ENCODE assay signal across 1 cellular context in genomic region chr11:9565822-9566560, GRCh38.
TF ChIP-seq lines count a peak whose summit lies in the region.

No MANE protein-coding gene starts in this region.

TF ChIP-seq in HepG2, 621 proteins besides CTCF, POLR2A, EP300 and RAD21 (continued from another document and continues in another):
- peak; percentile 73; the same call in 1 of the 2 replicates for TF ChIP-seq HOMEZ (CRISPR knock-in tag; IDR thresholded peaks at IDR 0.05; ENCODE audit: low read depth)
- TF ChIP-seq IRF2 (CRISPR knock-in tag; IDR thresholded peaks at IDR 0.05), result peak; percentile 74; the same call in 1 of the 2 replicates
- peak; percentile 97 for TF ChIP-seq ATF7 (IDR thresholded peaks at IDR 0.05)
- peak; percentile 84; the same call in 1 of the 2 replicates for TF ChIP-seq ATF7 (CRISPR knock-in tag; IDR thresholded peaks at IDR 0.05)
- TF ChIP-seq ZNF354B (CRISPR knock-in tag; IDR thresholded peaks at IDR 0.05), result no peak
- no peak for TF ChIP-seq JDP2 (CRISPR knock-in tag; IDR thresholded peaks at IDR 0.05; ENCODE audit: borderline replicate concordance)
- TF ChIP-seq ZNF292 (CRISPR knock-in tag; IDR thresholded peaks at IDR 0.05; ENCODE audit: borderline replicate concordance, low read depth), result peak; percentile 36; the same call in 1 of the 2 replicates
- TF ChIP-seq, protein P1, sequence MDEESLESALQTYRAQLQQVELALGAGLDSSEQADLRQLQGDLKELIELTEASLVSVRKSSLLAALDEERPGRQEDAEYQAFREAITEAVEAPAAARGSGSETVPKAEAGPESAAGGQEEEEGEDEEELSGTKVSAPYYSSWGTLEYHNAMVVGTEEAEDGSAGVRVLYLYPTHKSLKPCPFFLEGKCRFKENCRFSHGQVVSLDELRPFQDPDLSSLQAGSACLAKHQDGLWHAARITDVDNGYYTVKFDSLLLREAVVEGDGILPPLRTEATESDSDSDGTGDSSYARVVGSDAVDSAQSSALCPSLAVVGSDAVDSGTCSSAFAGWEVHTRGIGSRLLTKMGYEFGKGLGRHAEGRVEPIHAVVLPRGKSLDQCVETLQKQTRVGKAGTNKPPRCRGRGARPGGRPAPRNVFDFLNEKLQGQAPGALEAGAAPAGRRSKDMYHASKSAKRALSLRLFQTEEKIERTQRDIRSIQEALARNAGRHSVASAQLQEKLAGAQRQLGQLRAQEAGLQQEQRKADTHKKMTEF (CRISPR knock-in tag; IDR thresholded peaks at IDR 0.05), result peak; percentile 80
- TF ChIP-seq MTERF4 (CRISPR knock-in tag; IDR thresholded peaks at IDR 0.05), result no peak
- peak; percentile 97 for TF ChIP-seq SAP130 (CRISPR knock-in tag; IDR thresholded peaks at IDR 0.05; ENCODE audit: low read depth)
- TF ChIP-seq MYNN (CRISPR knock-in tag; IDR thresholded peaks at IDR 0.05; ENCODE audit: low read depth), result no peak
- no peak for TF ChIP-seq GPN1 (CRISPR knock-in tag; IDR thresholded peaks at IDR 0.05; ENCODE audit: borderline replicate concordance)
- peak; percentile 75 for TF ChIP-seq FOXA3 (CRISPR knock-in tag; IDR thresholded peaks at IDR 0.05)
- no peak for TF ChIP-seq HNRNPUL1 (IDR thresholded peaks at IDR 0.05; ENCODE audit: low read depth, low read length)
- peak; percentile 36; the same call in 1 of the 2 replicates for TF ChIP-seq NFE2L2 (IDR thresholded peaks at IDR 0.05; ENCODE audit: low read length)
- peak; percentile 37; the same call in 1 of the 2 replicates for TF ChIP-seq ZMYM4 (CRISPR knock-in tag; IDR thresholded peaks at IDR 0.05)
- TF ChIP-seq, protein P2, sequence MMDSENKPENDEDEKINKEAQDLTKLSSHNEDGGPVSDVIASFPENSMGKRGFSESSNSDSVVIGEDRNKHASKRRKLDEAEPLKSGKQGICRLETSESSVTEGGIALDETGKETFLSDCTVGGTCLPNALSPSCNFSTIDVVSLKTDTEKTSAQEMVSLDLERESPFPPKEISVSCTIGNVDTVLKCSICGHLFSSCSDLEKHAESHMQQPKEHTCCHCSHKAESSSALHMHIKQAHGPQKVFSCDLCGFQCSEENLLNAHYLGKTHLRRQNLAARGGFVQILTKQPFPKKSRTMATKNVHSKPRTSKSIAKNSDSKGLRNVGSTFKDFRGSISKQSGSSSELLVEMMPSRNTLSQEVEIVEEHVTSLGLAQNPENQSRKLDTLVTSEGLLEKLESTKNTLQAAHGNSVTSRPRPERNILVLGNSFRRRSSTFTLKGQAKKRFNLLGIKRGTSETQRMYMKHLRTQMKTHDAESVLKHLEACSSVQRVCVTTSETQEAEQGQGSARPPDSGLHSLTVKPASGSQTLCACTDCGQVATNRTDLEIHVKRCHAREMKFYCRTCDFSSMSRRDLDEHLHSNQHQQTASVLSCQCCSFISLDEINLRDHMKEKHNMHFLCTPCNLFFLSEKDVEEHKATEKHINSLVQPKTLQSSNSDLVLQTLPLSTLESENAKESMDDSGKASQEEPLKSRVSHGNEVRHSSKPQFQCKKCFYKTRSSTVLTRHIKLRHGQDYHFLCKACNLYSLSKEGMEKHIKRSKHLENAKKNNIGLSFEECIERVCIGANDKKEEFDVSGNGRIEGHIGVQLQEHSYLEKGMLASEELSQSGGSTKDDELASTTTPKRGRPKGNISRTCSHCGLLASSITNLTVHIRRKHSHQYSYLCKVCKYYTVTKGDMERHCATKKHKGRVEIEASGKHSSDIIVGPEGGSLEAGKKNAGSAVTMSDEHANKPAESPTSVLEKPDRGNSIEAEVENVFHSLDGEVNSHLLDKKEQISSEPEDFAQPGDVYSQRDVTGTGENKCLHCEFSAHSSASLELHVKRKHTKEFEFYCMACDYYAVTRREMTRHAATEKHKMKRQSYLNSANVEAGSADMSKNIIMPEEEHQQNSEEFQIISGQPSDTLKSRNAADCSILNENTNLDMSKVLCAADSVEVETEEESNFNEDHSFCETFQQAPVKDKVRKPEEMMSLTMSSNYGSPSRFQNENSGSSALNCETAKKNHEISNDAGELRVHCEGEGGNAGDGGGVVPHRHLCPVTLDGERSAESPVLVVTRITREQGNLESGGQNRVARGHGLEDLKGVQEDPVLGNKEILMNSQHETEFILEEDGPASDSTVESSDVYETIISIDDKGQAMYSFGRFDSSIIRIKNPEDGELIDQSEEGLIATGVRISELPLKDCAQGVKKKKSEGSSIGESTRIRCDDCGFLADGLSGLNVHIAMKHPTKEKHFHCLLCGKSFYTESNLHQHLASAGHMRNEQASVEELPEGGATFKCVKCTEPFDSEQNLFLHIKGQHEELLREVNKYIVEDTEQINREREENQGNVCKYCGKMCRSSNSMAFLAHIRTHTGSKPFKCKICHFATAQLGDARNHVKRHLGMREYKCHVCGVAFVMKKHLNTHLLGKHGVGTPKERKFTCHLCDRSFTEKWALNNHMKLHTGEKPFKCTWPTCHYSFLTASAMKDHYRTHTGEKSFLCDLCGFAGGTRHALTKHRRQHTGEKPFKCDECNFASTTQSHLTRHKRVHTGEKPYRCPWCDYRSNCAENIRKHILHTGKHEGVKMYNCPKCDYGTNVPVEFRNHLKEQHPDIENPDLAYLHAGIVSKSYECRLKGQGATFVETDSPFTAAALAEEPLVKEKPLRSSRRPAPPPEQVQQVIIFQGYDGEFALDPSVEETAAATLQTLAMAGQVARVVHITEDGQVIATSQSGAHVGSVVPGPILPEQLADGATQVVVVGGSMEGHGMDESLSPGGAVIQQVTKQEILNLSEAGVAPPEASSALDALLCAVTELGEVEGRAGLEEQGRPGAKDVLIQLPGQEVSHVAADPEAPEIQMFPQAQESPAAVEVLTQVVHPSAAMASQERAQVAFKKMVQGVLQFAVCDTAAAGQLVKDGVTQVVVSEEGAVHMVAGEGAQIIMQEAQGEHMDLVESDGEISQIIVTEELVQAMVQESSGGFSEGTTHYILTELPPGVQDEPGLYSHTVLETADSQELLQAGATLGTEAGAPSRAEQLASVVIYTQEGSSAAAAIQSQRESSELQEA (CRISPR knock-in tag; IDR thresholded peaks at IDR 0.05; ENCODE audit: not compliant biosample characterization), result no peak
- no peak for TF ChIP-seq ZNF552 (CRISPR knock-in tag; IDR thresholded peaks at IDR 0.05; ENCODE audit: borderline replicate concordance)
- TF ChIP-seq TCF7L2 (IDR thresholded peaks at IDR 0.05; ENCODE audit: low read depth, low read length), result no peak
- TF ChIP-seq KLF16 (CRISPR knock-in tag; IDR thresholded peaks at IDR 0.05), result peak in 1 of 2 experiments; percentile 86; a peak in 2 of 4 replicates
- TF ChIP-seq KLF12 (CRISPR knock-in tag; IDR thresholded peaks at IDR 0.05; ENCODE audit: borderline replicate concordance), result no peak
- peak; percentile 30; the same call in 1 of the 2 replicates for TF ChIP-seq ZNF670 (CRISPR knock-in tag; IDR thresholded peaks at IDR 0.05; ENCODE audit: borderline replicate concordance)
- no peak for TF ChIP-seq PAX8 (CRISPR knock-in tag; IDR thresholded peaks at IDR 0.05; ENCODE audit: borderline replicate concordance)
- TF ChIP-seq NFE2L1 (CRISPR knock-in tag; IDR thresholded peaks at IDR 0.05; ENCODE audit: borderline replicate concordance), result no peak
- no peak for TF ChIP-seq PAWR (CRISPR knock-in tag; IDR thresholded peaks at IDR 0.05; ENCODE audit: borderline replicate concordance)
- peak; percentile 54; the same call in 1 of the 2 replicates for TF ChIP-seq ZNF644 (CRISPR knock-in tag; IDR thresholded peaks at IDR 0.05; ENCODE audit: low read depth)
- no peak for TF ChIP-seq ZNF770 (CRISPR knock-in tag; IDR thresholded peaks at IDR 0.05)
- TF ChIP-seq ZNF280D (CRISPR knock-in tag; IDR thresholded peaks at IDR 0.05), result no peak
- no peak for TF ChIP-seq PCBP2 (optimal IDR thresholded peaks at IDR 0.05; ENCODE audit: low read depth, low read length, poor library complexity, severe bottlenecking)
- no peak for TF ChIP-seq PTBP1 (IDR thresholded peaks at IDR 0.05; ENCODE audit: low read depth, low read length, poor library complexity, severe bottlenecking)
- no peak for TF ChIP-seq ZNF597 (CRISPR knock-in tag; IDR thresholded peaks at IDR 0.05)
- peak; percentile 77; the same call in 1 of the 2 replicates for TF ChIP-seq HMG20A (CRISPR knock-in tag; IDR thresholded peaks at IDR 0.05; ENCODE audit: borderline replicate concordance)
- peak; percentile 44; the same call in 1 of the 2 replicates for TF ChIP-seq SMAD3 (CRISPR knock-in tag; IDR thresholded peaks at IDR 0.05)
- TF ChIP-seq, protein P3, sequence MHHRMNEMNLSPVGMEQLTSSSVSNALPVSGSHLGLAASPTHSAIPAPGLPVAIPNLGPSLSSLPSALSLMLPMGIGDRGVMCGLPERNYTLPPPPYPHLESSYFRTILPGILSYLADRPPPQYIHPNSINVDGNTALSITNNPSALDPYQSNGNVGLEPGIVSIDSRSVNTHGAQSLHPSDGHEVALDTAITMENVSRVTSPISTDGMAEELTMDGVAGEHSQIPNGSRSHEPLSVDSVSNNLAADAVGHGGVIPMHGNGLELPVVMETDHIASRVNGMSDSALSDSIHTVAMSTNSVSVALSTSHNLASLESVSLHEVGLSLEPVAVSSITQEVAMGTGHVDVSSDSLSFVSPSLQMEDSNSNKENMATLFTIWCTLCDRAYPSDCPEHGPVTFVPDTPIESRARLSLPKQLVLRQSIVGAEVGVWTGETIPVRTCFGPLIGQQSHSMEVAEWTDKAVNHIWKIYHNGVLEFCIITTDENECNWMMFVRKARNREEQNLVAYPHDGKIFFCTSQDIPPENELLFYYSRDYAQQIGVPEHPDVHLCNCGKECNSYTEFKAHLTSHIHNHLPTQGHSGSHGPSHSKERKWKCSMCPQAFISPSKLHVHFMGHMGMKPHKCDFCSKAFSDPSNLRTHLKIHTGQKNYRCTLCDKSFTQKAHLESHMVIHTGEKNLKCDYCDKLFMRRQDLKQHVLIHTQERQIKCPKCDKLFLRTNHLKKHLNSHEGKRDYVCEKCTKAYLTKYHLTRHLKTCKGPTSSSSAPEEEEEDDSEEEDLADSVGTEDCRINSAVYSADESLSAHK (CRISPR knock-in tag; IDR thresholded peaks at IDR 0.05; ENCODE audit: borderline replicate concordance), result no peak
- TF ChIP-seq CC2D1A (CRISPR knock-in tag; IDR thresholded peaks at IDR 0.05), result no peak
